In genomic region chr4:53490965-53491622, GRCh38 we compare ENCODE assay signal across 8 cellular contexts.
A peak's percentile ranks its signal among the peaks of the same experiment; 100 is the strongest.
DNase-seq lines count a peak whose midpoint lies in the region; ATAC-seq and TF ChIP-seq lines count a peak whose summit lies in the region.

No MANE protein-coding gene starts in this region.

- H3K79me2 ChIP-seq in neural progenitor cell (ENCODE audit: low read depth) = no peaks in the 10 kb centered on the region

- peak; percentile 63 for TF ChIP-seq CTCF in Panc1 (IDR thresholded peaks at IDR 0.05)
- peak; percentile 70 for TF ChIP-seq CTCF in epithelial cell of esophagus (IDR thresholded peaks at IDR 0.05; ENCODE audit: insufficient read depth, low read depth, low read length, missing control alignments)
- peak; percentile 77 for TF ChIP-seq CTCF in neural progenitor cell (IDR thresholded peaks at IDR 0.05)

- H3K9me3 ChIP-seq in Panc1 (ENCODE audit: control insufficient read depth, insufficient read depth, low read depth, low read length) (no peaks in the 10 kb centered on the region), neural progenitor cell (ENCODE audit: low read depth) (no peaks in the 10 kb centered on the region), T-helper 17 cell (ENCODE audit: control insufficient read depth, low read length, poor library complexity, severe bottlenecking) (no peaks in the 10 kb centered on the region)

- H3K4me1 Mint-ChIP-seq in neural progenitor cell = no peaks in the 10 kb centered on the region
- no peaks in the 10 kb centered on the region for H3K4me1 Mint-ChIP-seq in stimulated activated naive CD8-positive, alpha-beta T cell treated with anti-CD3 and anti-CD28 coated beads, Interleukin-15, amount 100 ng/mL, for 72 hours
- H3K4me1 Mint-ChIP-seq in T-helper 17 cell = no peaks in the 10 kb centered on the region

- H3K27ac ChIP-seq in Panc1 (ENCODE audit: low read length) = no peak overlapping the region
- H3K27ac ChIP-seq in neural progenitor cell = no peak overlapping the region

- H3K27me3 ChIP-seq in Panc1 (ENCODE audit: control insufficient read depth, insufficient read depth, low read length) (no peaks in the 10 kb centered on the region), neural progenitor cell (no peaks in the 10 kb centered on the region)

- in situ Hi-C loops in Panc1 (cut with HindIII; ENCODE audit: low pct_unique_long_range_greater_than_20kb, low sequenced_read_pairs) = no loop called here

- CTCF ChIA-PET in Panc1 (lab: Charles Lee) = no interaction called here

- H3K36me3 ChIP-seq in Panc1 (ENCODE audit: control insufficient read depth, insufficient read depth, low read length) (no peaks in the 10 kb centered on the region), neural progenitor cell (no peaks in the 10 kb centered on the region)

- H3K27ac Mint-ChIP-seq in neural progenitor cell (no peak overlapping the region), T-helper 17 cell (no peak overlapping the region)
- no peak overlapping the region for H3K27ac Mint-ChIP-seq in stimulated activated naive CD8-positive, alpha-beta T cell treated with anti-CD3 and anti-CD28 coated beads, Interleukin-15, amount 100 ng/mL, for 72 hours

- no peak for ATAC-seq in Panc1
- no peak for ATAC-seq in stimulated activated naive CD8-positive, alpha-beta T cell treated with anti-CD3 and anti-CD28 coated beads, Interleukin-15, amount 100 ng/mL, for 72 hours
- no peak for ATAC-seq in T-helper 17 cell
- no peak for ATAC-seq in GM21390 (IDR thresholded peaks at IDR 0.05; ENCODE audit: unreplicated experiment)

- H3K27me3 Mint-ChIP-seq in neural progenitor cell (ENCODE audit: insufficient read depth, low read depth) (peaks cover 2% of the 10 kb centered on the region), T-helper 17 cell (peaks cover 44% of the 10 kb centered on the region)
- H3K27me3 Mint-ChIP-seq in stimulated activated naive CD8-positive, alpha-beta T cell treated with anti-CD3 and anti-CD28 coated beads, Interleukin-15, amount 100 ng/mL, for 72 hours = peaks cover 22% of the 10 kb centered on the region

- BruUV-seq in Panc1 (replicated peaks; lab: Mats Ljungman, UMichigan) = no TSS peak

- H3K4me2 ChIP-seq in neural progenitor cell = no peak overlapping the region

- POLR2A ChIA-PET in Panc1 (lab: Charles Lee) = interaction anchor here (0.7 kb wide), 1 partner anchor 358 kb away, joined by 5 read pairs; no protein-coding TSS in a partner anchor

- H3K4me1 ChIP-seq in Panc1 (ENCODE audit: control insufficient read depth, insufficient read depth, low read length) (no peaks in the 10 kb centered on the region), neural progenitor cell (no peaks in the 10 kb centered on the region)

- H3K4me3 Mint-ChIP-seq in neural progenitor cell (no peak overlapping the region), T-helper 17 cell (no peak overlapping the region)
- H3K4me3 Mint-ChIP-seq in stimulated activated naive CD8-positive, alpha-beta T cell treated with anti-CD3 and anti-CD28 coated beads, Interleukin-15, amount 100 ng/mL, for 72 hours = no peak overlapping the region

- H3K36me3 Mint-ChIP-seq in neural progenitor cell = no peaks in the 10 kb centered on the region
- no peaks in the 10 kb centered on the region for H3K36me3 Mint-ChIP-seq in T-helper 17 cell (ENCODE audit: low read depth)

- H3K9ac ChIP-seq in neural progenitor cell = no peak overlapping the region

- no peaks in the 10 kb centered on the region for H4K20me1 ChIP-seq in neural progenitor cell (ENCODE audit: low read depth)

- H3K9me3 Mint-ChIP-seq in neural progenitor cell = no peaks in the 10 kb centered on the region
- no peaks in the 10 kb centered on the region for H3K9me3 Mint-ChIP-seq in stimulated activated naive CD8-positive, alpha-beta T cell treated with anti-CD3 and anti-CD28 coated beads, Interleukin-15, amount 100 ng/mL, for 72 hours

- H3K4me3 ChIP-seq in Panc1 (ENCODE audit: low read depth in 2 of 2, low read length in 2 of 2) (no peak overlapping the region), epithelial cell of esophagus (ENCODE audit: low read length) (no peak overlapping the region), neural progenitor cell (no peak overlapping the region)

- intact Hi-C loops in Panc1 (cut with micrococcal nuclease; ENCODE audit: unreplicated experiment) = no loop called here

- H2AFZ ChIP-seq in neural progenitor cell (replicated peaks) = no peak overlapping the region

- H3F3A ChIP-seq in neural progenitor cell (ENCODE audit: low read depth) = no peaks in the 10 kb centered on the region

- DNase-seq in CD1c-positive myeloid dendritic cell (ENCODE audit: extremely low spot score) (peak; percentile 8), HCEC 1CT (peak; percentile 71), Panc1 (ENCODE audit: low read depth, low spot score) (no peak), epithelial cell of esophagus (ENCODE audit: low read depth) (peak; percentile 78), neural progenitor cell (ENCODE audit: low spot score) (peak; percentile 49), T-helper 17 cell (no peak)
- no peak for DNase-seq in stimulated activated naive CD8-positive, alpha-beta T cell treated with anti-CD3 and anti-CD28 coated beads, Interleukin-15, amount 100 ng/mL, for 72 hours

Comparison
In these comparisons a context has a peak if more than half of its experiments do, and no peak if none do; other contexts are left out.
1. DNase-seq: peak in CD1c-positive myeloid dendritic cell (single experiment), HCEC 1CT (single experiment), epithelial cell of esophagus (single experiment) and neural progenitor cell (single experiment); none in Panc1 (single experiment), stimulated activated naive CD8-positive, alpha-beta T cell treated with anti-CD3 and anti-CD28 coated beads, Interleukin-15, amount 100 ng/mL, for 72 hours (0 of 2) and T-helper 17 cell (0 of 3).
2. Peak in every context shown above with its lines, with median percentiles within 50 percentile points of each other: CTCF ChIP-seq.